17 cellular contexts compared by ENCODE assay signal in the genomic region with DNA sequence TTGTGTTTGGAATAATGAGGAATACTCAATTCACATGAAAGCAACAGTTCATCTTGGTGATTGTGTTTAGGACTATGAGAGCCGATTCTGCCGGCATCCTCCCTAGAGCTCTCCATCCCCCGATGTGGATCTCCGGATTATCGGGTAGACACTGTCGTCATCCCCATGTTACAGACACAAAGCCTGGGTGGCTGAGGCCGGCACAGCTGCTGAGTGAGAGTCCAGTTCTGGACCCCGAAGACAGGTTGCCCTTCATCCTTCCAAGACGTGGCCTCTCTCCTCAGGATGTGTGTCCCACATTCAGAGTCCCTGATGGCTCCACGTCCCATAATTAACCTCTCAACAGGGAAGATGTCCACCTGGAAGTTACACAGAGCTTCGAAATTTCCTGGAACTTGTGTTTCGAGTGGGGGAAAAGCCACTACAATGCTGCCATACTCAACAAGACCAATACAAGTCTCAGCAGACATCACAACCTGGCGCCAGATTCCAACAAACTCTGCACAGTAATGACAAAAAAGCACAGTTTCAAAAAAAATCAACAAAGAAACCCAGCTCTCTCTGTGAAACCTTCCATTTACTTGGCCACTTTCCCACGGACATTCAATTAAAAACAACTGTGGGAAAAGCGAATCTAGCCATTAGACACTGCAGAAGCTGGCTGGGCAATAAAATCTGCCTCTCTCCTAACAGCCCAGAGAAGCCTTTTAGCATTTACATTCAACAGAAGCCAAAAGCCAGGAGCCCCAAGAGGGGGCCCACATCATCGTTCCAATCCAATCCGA.
DNase-seq lines count a peak whose midpoint lies in the region; ATAC-seq and TF ChIP-seq lines count a peak whose summit lies in the region.
"Had no signal": no experiment of that assay in that cellular context is flagged by ENCODE, and none has a peak within 500 bp of the region (broad histone marks: within the 10 kb centered on the region; RNA-seq: fewer than 3 reads in every experiment).

No MANE protein-coding gene starts in this region.

- H2AK5ac ChIP-seq in IMR-90 (ENCODE audit: low read depth, low read length): peak overlapping the region; percentile 40

- dilution Hi-C loops in IMR-90 (cut with HindIII; ENCODE audit: low sequenced_read_pairs, unreplicated experiment): no loop called here

- TF ChIP-seq RAD21 in IMR-90 (IDR thresholded peaks at IDR 0.05; ENCODE audit: low read length): no peak

- TF ChIP-seq CTCF in IMR-90 (conservative IDR thresholded peaks at IDR 0.05; ENCODE audit: low read depth, low read length) (no peak), RWPE1 (conservative IDR thresholded peaks at IDR 0.05; ENCODE audit: low read depth) (no peak)

- H2AK9ac ChIP-seq in IMR-90 (replicated peaks; ENCODE audit: low read depth, low read length, poor library complexity): no peak overlapping the region

- H3K56ac ChIP-seq in IMR-90 (ENCODE audit: extremely low read depth, insufficient read depth, low read length): no peak overlapping the region

- H3K18ac ChIP-seq in IMR-90 (ENCODE audit: low read depth, low read length): no peak overlapping the region

- no peak overlapping the region; the same call in 1 of the 2 replicates for H3K14ac ChIP-seq in IMR-90 (replicated peaks; ENCODE audit: low read depth, low read length)

- H3K4ac ChIP-seq in IMR-90 (ENCODE audit: low read depth, low read length): 0 out of 2 replicates have a peak overlapping the region, but pooled peaks have one; percentile 7

- H3K4me2 ChIP-seq in IMR-90 (ENCODE audit: low read depth, low read length): no peak overlapping the region

- no peak overlapping the region; the same call in 1 of the 2 replicates for H3K9ac ChIP-seq in IMR-90 (ENCODE audit: low read depth, low read length)

- peaks cover 3 to 5% of the 10 kb centered on the region in 2 donors for H3K36me3 Mint-ChIP-seq in CD4-positive, alpha-beta memory T cell

- POLR2A ChIA-PET in CD4-positive, alpha-beta memory T cell (lab: Charles Lee; ENCODE audit: partially characterized antibody): interaction anchor here (1.2 to 5.6 kb wide), 6 partner anchors 24 to 129 kb away, joined by 4 to 74 read pairs (median 6); partner anchors contain the start of gene HDAC4
- POLR2A ChIA-PET in IMR-90 (lab: Charles Lee; ENCODE audit: unreplicated experiment) (no interaction called here), RWPE1 (lab: Yijun Ruan, JAX; ENCODE audit: low non-redundant PET) (no interaction called here)

- ATAC-seq in IMR-90 (ENCODE audit: low read depth): no peak
- no peak for ATAC-seq in sciatic nerve
- no peak for ATAC-seq in GM19455 (IDR thresholded peaks at IDR 0.05; ENCODE audit: unreplicated experiment)
- ATAC-seq: activated CD4-positive, CD25-positive, alpha-beta regulatory T cell treated with anti-CD3 and anti-CD28 coated beads, Interleukin-2, amount 50 U/mL, for 24 hours; stimulated activated memory B cell treated with anti-CD40 and anti-IgM and Interleukin-4, amounts not matched to agents 10 μg/mL and 1 μg/mL and 100 μg/mL, for 72 hours had no signal

- 0 out of 3 replicates have a peak overlapping the region, but pooled peaks have one; percentile 4 for H2BK15ac ChIP-seq in IMR-90 (ENCODE audit: low read depth, low read length)

- no peak overlapping the region; the same call in 1 of the 2 replicates for H4K91ac ChIP-seq in IMR-90 (ENCODE audit: insufficient read depth, low read depth, low read length)

- H3K9me3 Mint-ChIP-seq in CD4-positive, alpha-beta memory T cell: peaks cover 0 to 3% (median 0%) of the 10 kb centered on the region in 8 donors
- H3K9me3 Mint-ChIP-seq: activated T-helper 1 cell treated with anti-CD3 and anti-CD28 coated beads, Interleukin-12 subunit alpha, Interleukin-12 subunit beta, Interleukin-2, Interleukin-4 antibody, amounts not matched to agents 30 ng/mL and 10 ng/mL and 1 ng/mL, durations not matched to agents 14 hours and 24 hours and 36 hours; stimulated activated memory B cell treated with anti-CD40 and anti-IgM and Interleukin-4, amounts not matched to agents 10 μg/mL and 1 μg/mL and 100 μg/mL, for 72 hours had no signal

- H3K9me3 ChIP-seq in CD4-positive, alpha-beta memory T cell (ENCODE audit: control insufficient read depth in 1 of 2, low read length in 2 of 2): no peaks in the 10 kb centered on the region
- H3K9me3 ChIP-seq in IMR-90 (ENCODE audit: control insufficient read depth, insufficient read depth, low read length): no peaks in the 10 kb centered on the region
- H3K9me3 ChIP-seq: right atrium auricular region had no signal

- peaks cover 45 to 85% (median 65%) of the 10 kb centered on the region in 4 donors for H3K4me1 Mint-ChIP-seq in CD4-positive, alpha-beta memory T cell

- H2BK120ac ChIP-seq in IMR-90 (ENCODE audit: low read depth, low read length): no peak overlapping the region

- in situ Hi-C loops in IMR-90 (cut with MboI; ENCODE audit: low sequenced_read_pairs): loop anchor here (10.0 kb wide), 1 partner anchor 123 kb away; no protein-coding TSS in a partner anchor

- no TSS peak for BruUV-seq in IMR-90 (replicated peaks; lab: Mats Ljungman, UMichigan)

- H3K9me1 ChIP-seq in IMR-90 (ENCODE audit: insufficient read depth, low read length): peaks cover 25% of the 10 kb centered on the region

- H3K27ac Mint-ChIP-seq in CD4-positive, alpha-beta memory T cell: peak overlapping the region in 4 of 7 donors; percentile 13 to 86 (median 32)
- H3K27ac Mint-ChIP-seq: activated T-helper 1 cell treated with anti-CD3 and anti-CD28 coated beads, Interleukin-12 subunit alpha, Interleukin-12 subunit beta, Interleukin-2, Interleukin-4 antibody, amounts not matched to agents 30 ng/mL and 10 ng/mL and 1 ng/mL, durations not matched to agents 14 hours and 24 hours and 36 hours; stimulated activated memory B cell treated with anti-CD40 and anti-IgM and Interleukin-4, amounts not matched to agents 10 μg/mL and 1 μg/mL and 100 μg/mL, for 72 hours had no signal

- peaks cover 72% of the 10 kb centered on the region for H3K4me1 ChIP-seq in CD4-positive, alpha-beta memory T cell (ENCODE audit: insufficient read depth, low read length)
- peaks cover 55% of the 10 kb centered on the region for H3K4me1 ChIP-seq in IMR-90 (ENCODE audit: control insufficient read depth, insufficient read depth, low read length)

- no peaks in the 10 kb centered on the region for H3K27me3 ChIP-seq in CD4-positive, alpha-beta memory T cell (ENCODE audit: insufficient read depth, low read length)
- no peaks in the 10 kb centered on the region for H3K27me3 ChIP-seq in IMR-90 (ENCODE audit: control insufficient read depth, insufficient read depth, low read length)
- H3K27me3 ChIP-seq: right atrium auricular region had no signal

- no peak overlapping the region for H2BK20ac ChIP-seq in IMR-90 (ENCODE audit: low read depth, low read length)

- peak overlapping the region; percentile 56 for H3K23ac ChIP-seq in IMR-90 (ENCODE audit: low read depth, low read length)

- no peak overlapping the region for H2BK5ac ChIP-seq in IMR-90 (ENCODE audit: low read depth, low read length, poor library complexity, severe bottlenecking)

- H3K27ac ChIP-seq in CD4-positive, alpha-beta memory T cell (ENCODE audit: low read depth, low read length): no peak overlapping the region
- peak overlapping the region; percentile 12; the same call in 1 of the 2 replicates for H3K27ac ChIP-seq in IMR-90 (ENCODE audit: insufficient read depth, low read length)
- H3K27ac ChIP-seq in RWPE1: no peak overlapping the region
- H3K27ac ChIP-seq: right atrium auricular region had no signal

- H4K20me1 ChIP-seq in IMR-90 (ENCODE audit: insufficient read depth, low read length): no peaks in the 10 kb centered on the region

- CTCF ChIA-PET in CD4-positive, alpha-beta memory T cell (lab: Charles Lee; ENCODE audit: partially characterized antibody): interaction anchor here (1.3 to 11.6 kb wide), 3 partner anchors 25 to 129 kb away, joined by 3 to 196 read pairs (median 6); partner anchors contain the start of gene HDAC4
- CTCF ChIA-PET in IMR-90 (lab: Yijun Ruan, JAX) (no interaction called here), RWPE1 (lab: Yijun Ruan, JAX) (no interaction called here)

- no peak overlapping the region; the same call in 1 of the 2 replicates for H4K5ac ChIP-seq in IMR-90 (ENCODE audit: low read depth, low read length)

- H3K36me3 ChIP-seq in CD4-positive, alpha-beta memory T cell (ENCODE audit: insufficient read depth, low read length): no peaks in the 10 kb centered on the region
- H3K36me3 ChIP-seq in IMR-90 (ENCODE audit: control insufficient read depth, insufficient read depth, low read length): no peaks in the 10 kb centered on the region
- H3K36me3 ChIP-seq: right atrium auricular region had no signal

- no peak for TF ChIP-seq POLR2A in IMR-90 (IDR thresholded peaks at IDR 0.05; ENCODE audit: low read depth, low read length)

- WGBS in IMR-90 (ENCODE audit: extremely low coverage in 2 of 2, insufficient read length in 1 of 2), 2 experiments: 75% methylated on average over 11 of the region's 17 CpGs; no CpG with 5 or more reads in 1 of the 2 experiments

- no peaks in the 10 kb centered on the region for H3K27me3 Mint-ChIP-seq in CD4-positive, alpha-beta memory T cell

- no peak overlapping the region for H3K4me3 ChIP-seq in CD4-positive, alpha-beta memory T cell (ENCODE audit: low read length in 2 of 2)
- no peak overlapping the region for H3K4me3 ChIP-seq in IMR-90 (ENCODE audit: insufficient read depth, low read depth, low read length)
- H3K4me3 ChIP-seq: right atrium auricular region had no signal

- H3K4me3 Mint-ChIP-seq in CD4-positive, alpha-beta memory T cell: no peak overlapping the region
- H3K4me3 Mint-ChIP-seq: activated T-helper 1 cell treated with anti-CD3 and anti-CD28 coated beads, Interleukin-12 subunit alpha, Interleukin-12 subunit beta, Interleukin-2, Interleukin-4 antibody, amounts not matched to agents 30 ng/mL and 10 ng/mL and 1 ng/mL, durations not matched to agents 14 hours and 24 hours and 36 hours; stimulated activated memory B cell treated with anti-CD40 and anti-IgM and Interleukin-4, amounts not matched to agents 10 μg/mL and 1 μg/mL and 100 μg/mL, for 72 hours had no signal

- no peak for DNase-seq in CD4-positive, alpha-beta memory T cell
- DNase-seq in IMR-90 (no peak), fibroblast of peridontal ligament (ENCODE audit: extremely low read depth) (peak; percentile 83), sciatic nerve (ENCODE audit: low spot score) (peak; percentile 56), NCI-H2196 treated with DMSO at 0.1 percent for 48 hours (lab: John Stamatoyannopoulos, UW; ENCODE audit: unreplicated experiment) (no peak), RWPE1 (ENCODE audit: low spot score) (no peak)
- DNase-seq in activated naive CD4-positive, alpha-beta T cell (lab: John Stamatoyannopoulos, UW): no peak
- DNase-seq: GDM1; KG1; NCI-H1436 treated with DMSO at 0.1 percent for 48 hours; OCI-M1; stimulated activated CD4-positive, alpha-beta T cell treated with anti-CD3 and anti-CD28 coated beads, Interleukin-4, amount 100 ng/mL, for 4 hours had no signal

- no peak overlapping the region for H2AFZ ChIP-seq in IMR-90 (replicated peaks; ENCODE audit: low read length, poor library complexity)

- no peak overlapping the region for H4K8ac ChIP-seq in IMR-90 (ENCODE audit: low read depth in 2 of 2, low read length in 2 of 2)

- H3K79me1 ChIP-seq in IMR-90 (ENCODE audit: low read depth in 1 of 2, low read length in 2 of 2): peaks cover 39 to 84% of the 10 kb centered on the region in 2 experiments

- intact Hi-C loops in CD4-positive, alpha-beta memory T cell (cut with micrococcal nuclease): no loop called here
- intact Hi-C loops in IMR-90 (cut with micrococcal nuclease) (no loop called here), sciatic nerve (cut with DNase I) (no loop called here)

Comparison
In these comparisons a context has a peak if more than half of its experiments do, and no peak if none do; other contexts are left out.
1. DNase-seq: peak in fibroblast of peridontal ligament (single experiment) and sciatic nerve (single experiment); none in CD4-positive, alpha-beta memory T cell (0 of 5), IMR-90 (single experiment), NCI-H2196 treated with DMSO at 0.1 percent for 48 hours (single experiment), RWPE1 (single experiment) and activated naive CD4-positive, alpha-beta T cell (0 of 4).